23 cellular contexts compared by ENCODE assay signal in the genomic region with DNA sequence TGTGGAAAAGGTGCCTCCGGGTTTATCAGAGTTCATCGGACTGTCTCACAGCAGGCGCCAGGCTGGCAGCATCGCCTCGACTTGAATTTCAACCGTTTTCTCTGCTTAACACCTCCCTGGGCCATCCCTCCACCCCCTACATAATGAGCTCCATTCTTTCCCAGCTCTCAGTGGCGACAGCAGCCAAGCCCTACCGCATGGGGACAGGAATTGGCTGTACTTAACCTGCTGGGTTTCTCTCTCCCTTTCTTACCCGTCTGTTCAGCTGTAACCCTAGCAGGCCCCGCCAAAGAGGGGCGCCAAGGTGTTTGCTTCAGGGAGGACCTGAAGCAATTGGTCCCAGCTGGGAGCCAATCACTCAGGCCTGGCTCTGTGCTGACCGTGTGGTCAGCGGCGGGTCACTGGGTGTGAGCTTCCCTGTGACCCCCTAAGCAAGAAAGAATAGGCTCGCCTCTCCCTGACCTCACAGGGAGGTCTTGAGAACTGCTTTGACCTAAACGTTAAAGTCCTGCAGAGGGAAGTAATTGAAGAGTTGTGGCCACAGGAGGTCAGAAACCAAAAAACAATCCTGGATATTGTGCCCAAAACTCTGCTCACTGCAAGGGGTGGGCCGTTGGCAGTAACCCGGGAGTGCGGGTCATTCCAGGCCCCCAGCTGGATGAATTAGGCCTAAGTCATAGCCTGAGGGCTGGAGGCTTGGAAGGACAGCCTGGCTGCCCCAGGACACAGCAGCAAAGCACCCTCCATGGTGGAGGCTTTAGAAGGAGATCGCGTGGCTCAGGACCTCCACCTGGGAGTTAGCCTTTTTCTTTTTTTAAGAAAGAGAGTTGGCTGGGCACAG.
A peak's percentile ranks its signal among the peaks of the same experiment; 100 is the strongest.
DNase-seq lines count a peak whose midpoint lies in the region; ATAC-seq and TF ChIP-seq lines count a peak whose summit lies in the region.
"Had no signal": no experiment of that assay in that cellular context is flagged by ENCODE, and none has a peak within 500 bp of the region (broad histone marks: within the 10 kb centered on the region; RNA-seq: fewer than 3 reads in every experiment).

No MANE protein-coding gene starts in this region.

- H3K27ac ChIP-seq in gastroesophageal sphincter: peak overlapping the region in 3 of 4 donors; percentile 3 to 55 (median 52)
- H3K27ac ChIP-seq in mesendoderm (ENCODE audit: low read depth, low read length): peak overlapping the region; percentile 85
- H3K27ac ChIP-seq in transverse colon: peak overlapping the region; percentile 1 to 74 (median 24)
- H3K27ac ChIP-seq: A549, brain microvascular endothelial cell, KMS-11, parathyroid adenoma, PC-9, uterus had no signal

- peak overlapping the region; percentile 56 for H3K56ac ChIP-seq in mesendoderm (ENCODE audit: low read length)

- H3K9me3 ChIP-seq in gastroesophageal sphincter (no peaks in the 10 kb centered on the region), transverse colon (no peaks in the 10 kb centered on the region)
- H3K9me3 ChIP-seq: A549, uterus had no signal

- no peaks in the 10 kb centered on the region for H3K9me3 Mint-ChIP-seq in activated naive CD8-positive, alpha-beta T cell treated with anti-CD3 and anti-CD28 coated beads, Interleukin-2, amount 10 ng/mL, durations not matched to agents 7 days and 5 days
- no peaks in the 10 kb centered on the region for H3K9me3 Mint-ChIP-seq in activated naive CD8-positive, alpha-beta T cell treated with anti-CD3 and anti-CD28 coated beads, Interleukin-2, amount 50 U/mL, for 24 hours

- no peak overlapping the region for H2AK5ac ChIP-seq in mesendoderm (ENCODE audit: low read length)

- H3K36me3 Mint-ChIP-seq in activated naive CD8-positive, alpha-beta T cell treated with anti-CD3 and anti-CD28 coated beads, Interleukin-2, amount 10 ng/mL, durations not matched to agents 7 days and 5 days: no peaks in the 10 kb centered on the region
- H3K36me3 Mint-ChIP-seq in activated naive CD8-positive, alpha-beta T cell treated with anti-CD3 and anti-CD28 coated beads, Interleukin-2, amount 50 U/mL, for 24 hours (ENCODE audit: low read depth): no peaks in the 10 kb centered on the region
- H3K36me3 Mint-ChIP-seq: CD4-positive, alpha-beta memory T cell had no signal

- no peak overlapping the region for H3K18ac ChIP-seq in mesendoderm (ENCODE audit: low read length)

- H2BK120ac ChIP-seq in mesendoderm (ENCODE audit: low read depth, low read length): no peak overlapping the region

- no peak overlapping the region for H3K4me2 ChIP-seq in mesendoderm (ENCODE audit: low read length)
- H3K4me2 ChIP-seq: A549, KMS-11, PC-9 had no signal

- no peak overlapping the region for H3K4me3 Mint-ChIP-seq in activated naive CD8-positive, alpha-beta T cell treated with anti-CD3 and anti-CD28 coated beads, Interleukin-2, amount 10 ng/mL, durations not matched to agents 7 days and 5 days
- no peak overlapping the region for H3K4me3 Mint-ChIP-seq in activated naive CD8-positive, alpha-beta T cell treated with anti-CD3 and anti-CD28 coated beads, Interleukin-2, amount 50 U/mL, for 24 hours
- H3K4me3 Mint-ChIP-seq: CD4-positive, alpha-beta memory T cell had no signal

- TF ChIP-seq POLR2A in gastroesophageal sphincter (IDR thresholded peaks at IDR 0.05) (no peak), transverse colon (IDR thresholded peaks at IDR 0.05) (no peak)

- H3K4me1 Mint-ChIP-seq in activated naive CD8-positive, alpha-beta T cell treated with anti-CD3 and anti-CD28 coated beads, Interleukin-2, amount 10 ng/mL, durations not matched to agents 7 days and 5 days: peaks cover 2% of the 10 kb centered on the region
- H3K4me1 Mint-ChIP-seq in activated naive CD8-positive, alpha-beta T cell treated with anti-CD3 and anti-CD28 coated beads, Interleukin-2, amount 50 U/mL, for 24 hours: no peaks in the 10 kb centered on the region
- H3K4me1 Mint-ChIP-seq: CD4-positive, alpha-beta memory T cell had no signal

- no peak for DNase-seq in activated naive CD8-positive, alpha-beta T cell treated with anti-CD3 and anti-CD28 coated beads, Interleukin-2, amount 10 ng/mL, durations not matched to agents 7 days and 5 days
- DNase-seq in activated naive CD8-positive, alpha-beta T cell treated with anti-CD3 and anti-CD28 coated beads, Interleukin-2, amount 50 U/mL, for 24 hours: no peak
- peak; percentile 94 for DNase-seq in mesendoderm
- no peak for DNase-seq in transverse colon
- no peak for DNase-seq in occipital lobe (lab: John Stamatoyannopoulos, UW)
- DNase-seq in stimulated activated CD4-positive, alpha-beta T cell treated with anti-CD3 and anti-CD28 coated beads, Interleukin-4, amount 100 ng/mL, for 1 hour: no peak
- no peak for DNase-seq in MV-4-11 (lab: John Stamatoyannopoulos, UW)
- DNase-seq: activated CD4-positive, alpha-beta T cell treated with anti-CD3 and anti-CD28 coated beads, Interleukin-2, amount 50 U/mL, for 1 hour; activated naive CD4-positive, alpha-beta T cell treated with anti-CD3 and anti-CD28 coated beads, Interleukin-2, amount 50 U/mL, for 16 hours; activated T-cell treated with anti-CD3 and anti-CD28 coated beads for 4 hours; brain microvascular endothelial cell; CD4-positive, alpha-beta memory T cell; dermis blood vessel endothelial cell; kidney; NCI-H1436 treated with DMSO at 0.1 percent for 48 hours; PC-9; stimulated activated CD4-positive, alpha-beta T cell treated with anti-CD3 and anti-CD28 coated beads, Interleukin-12 subunit alpha, Interleukin-12 subunit beta, amount 100 ng/mL, for 4 hours; stimulated activated naive CD8-positive, alpha-beta T cell treated with anti-CD3 and anti-CD28 coated beads, Interleukin-15, Interleukin-2, amounts not matched to agents 100 U/mL and 50 U/mL, for 24 hours; uterus had no signal

- H3K9ac ChIP-seq in mesendoderm (ENCODE audit: low read length): peak overlapping the region; percentile 21
- H3K9ac ChIP-seq: KMS-11, parathyroid adenoma had no signal

- H3K27me3 Mint-ChIP-seq in activated naive CD8-positive, alpha-beta T cell treated with anti-CD3 and anti-CD28 coated beads, Interleukin-2, amount 10 ng/mL, durations not matched to agents 7 days and 5 days: peaks cover 8% of the 10 kb centered on the region
- H3K27me3 Mint-ChIP-seq in activated naive CD8-positive, alpha-beta T cell treated with anti-CD3 and anti-CD28 coated beads, Interleukin-2, amount 50 U/mL, for 24 hours: peaks cover 2% of the 10 kb centered on the region

- peak overlapping the region; percentile 4 for H2BK5ac ChIP-seq in mesendoderm (ENCODE audit: low read length)

- peak overlapping the region; percentile 64 for H3K4ac ChIP-seq in mesendoderm (ENCODE audit: low read depth, low read length)

- H3K79me2 ChIP-seq in mesendoderm (ENCODE audit: control insufficient read depth, insufficient read depth, low read length): no peaks in the 10 kb centered on the region
- H3K79me2 ChIP-seq: parathyroid adenoma had no signal

- H3K27me3 ChIP-seq in gastroesophageal sphincter: no peaks in the 10 kb centered on the region
- H3K27me3 ChIP-seq in mesendoderm (ENCODE audit: insufficient read depth, low read length, poor library complexity): no peaks in the 10 kb centered on the region
- no peaks in the 10 kb centered on the region for H3K27me3 ChIP-seq in transverse colon
- H3K27me3 ChIP-seq: brain microvascular endothelial cell, uterus had no signal

- H3K4me3 ChIP-seq in gastroesophageal sphincter (no peak overlapping the region), mesendoderm (ENCODE audit: low read length) (no peak overlapping the region), transverse colon (no peak overlapping the region)
- H3K4me3 ChIP-seq: A549, PC-9, uterus had no signal

- H3K79me1 ChIP-seq in mesendoderm (ENCODE audit: low read length): no peaks in the 10 kb centered on the region

- in situ Hi-C loops in transverse colon (cut with MboI; ENCODE audit: low pct_ligation_motif_present in 1 of 4, low pct_unique_long_range_greater_than_20kb in 1 of 4, low sequenced_read_pairs in 3 of 4): no loop called here

- H4K8ac ChIP-seq in mesendoderm (ENCODE audit: low read depth, low read length): no peak overlapping the region

- 50 to 65% methylated on average over 2 to 6 of the region's 21 CpGs for WGBS in gastroesophageal sphincter (ENCODE audit: low coverage in 1 of 2), 2 donors
- no CpG with 5 or more reads among the region's 21 CpGs for WGBS in mesendoderm (ENCODE audit: extremely low coverage, insufficient coverage, low lambda C conversion rate)
- WGBS in transverse colon (ENCODE audit: low coverage in 1 of 2), 2 donors: 74 to 100% methylated on average over 1 to 21 of the region's 21 CpGs

- POLR2A ChIA-PET in activated naive CD8-positive, alpha-beta T cell treated with anti-CD3 and anti-CD28 coated beads, Interleukin-2, amount 10 ng/mL, durations not matched to agents 7 days and 5 days (lab: Charles Lee): no interaction called here

- TF ChIP-seq CTCF in gastroesophageal sphincter (IDR thresholded peaks at IDR 0.05) (no peak), transverse colon (IDR thresholded peaks at IDR 0.05) (no peak)

- H4K5ac ChIP-seq in mesendoderm (ENCODE audit: low read length): no peak overlapping the region

- no peaks in the 10 kb centered on the region for H3K36me3 ChIP-seq in gastroesophageal sphincter
- H3K36me3 ChIP-seq in mesendoderm (ENCODE audit: control insufficient read depth, insufficient read depth, low read length): no peaks in the 10 kb centered on the region
- no peaks in the 10 kb centered on the region for H3K36me3 ChIP-seq in transverse colon
- H3K36me3 ChIP-seq: brain microvascular endothelial cell, uterus had no signal

- H3K4me1 ChIP-seq in gastroesophageal sphincter: peaks cover 0 to 73% (median 11%) of the 10 kb centered on the region in 3 donors
- peaks cover 3% of the 10 kb centered on the region for H3K4me1 ChIP-seq in mesendoderm (ENCODE audit: control insufficient read depth, low read depth, low read length)
- H3K4me1 ChIP-seq in transverse colon: peaks cover 0 to 6% (median 2%) of the 10 kb centered on the region in 4 donors
- H3K4me1 ChIP-seq: A549, parathyroid adenoma, uterus had no signal

- no peak for TF ChIP-seq EP300 in gastroesophageal sphincter (IDR thresholded peaks at IDR 0.05)
- TF ChIP-seq EP300 in transverse colon (IDR thresholded peaks at IDR 0.05; ENCODE audit: low read depth): no peak

- ATAC-seq in activated naive CD8-positive, alpha-beta T cell treated with anti-CD3 and anti-CD28 coated beads, Interleukin-2, amount 10 ng/mL, durations not matched to agents 7 days and 5 days (ENCODE audit: low read depth): no peak
- no peak for ATAC-seq in activated naive CD8-positive, alpha-beta T cell treated with anti-CD3 and anti-CD28 coated beads, Interleukin-2, amount 50 U/mL, for 24 hours
- ATAC-seq in gastroesophageal sphincter: peak; percentile 22
- ATAC-seq: A549; stimulated activated naive CD8-positive, alpha-beta T cell treated with anti-CD3 and anti-CD28 coated beads, Interleukin-15, Interleukin-2, amounts not matched to agents 100 U/mL and 50 U/mL, for 24 hours had no signal

- H3K23ac ChIP-seq in mesendoderm (ENCODE audit: low read length): peak overlapping the region; percentile 1

- H2BK15ac ChIP-seq in mesendoderm (replicated peaks; ENCODE audit: low read depth): no peak overlapping the region

- intact Hi-C loops in transverse colon (cut with DNase I; ENCODE audit: low total_unique reads): no loop called here

- peak overlapping the region; percentile 55 for H3K27ac Mint-ChIP-seq in activated naive CD8-positive, alpha-beta T cell treated with anti-CD3 and anti-CD28 coated beads, Interleukin-2, amount 10 ng/mL, durations not matched to agents 7 days and 5 days
- no peak overlapping the region for H3K27ac Mint-ChIP-seq in activated naive CD8-positive, alpha-beta T cell treated with anti-CD3 and anti-CD28 coated beads, Interleukin-2, amount 50 U/mL, for 24 hours
- H3K27ac Mint-ChIP-seq: CD4-positive, alpha-beta memory T cell had no signal

Comparison
In these comparisons a context has a peak if more than half of its experiments do, and no peak if none do; other contexts are left out.
1. H3K27ac ChIP-seq: peak in every context shown above with its lines; median percentile 85 in mesendoderm; 52 in gastroesophageal sphincter; 24 in transverse colon.